In genomic region chr3:80238606-80239005, GRCh38 we compare ENCODE assay signal across 24 cellular contexts.
"Had no signal": no experiment of that assay in that cellular context is flagged by ENCODE, and none has a peak within 500 bp of the region (broad histone marks: within the 10 kb centered on the region; RNA-seq: fewer than 3 reads in every experiment).

No MANE protein-coding gene starts in this region.

- H3K9me3 Mint-ChIP-seq: neural progenitor cell had no signal

- H3K4me3 ChIP-seq: colonic mucosa, esophagus squamous epithelium, gastroesophageal sphincter, neural progenitor cell, pancreas, smooth muscle cell, testis, tibial nerve, upper lobe of right lung had no signal

- ATAC-seq: gastroesophageal sphincter; left cardiac atrium; natural killer cell; pancreas; right cardiac atrium; stimulated activated effector memory CD8-positive, alpha-beta T cell treated with anti-CD3 and anti-CD28 coated beads, Interleukin-12 subunit alpha, Interleukin-12 subunit beta, amount 100 ng/mL, for 72 hours; stimulated activated naive CD8-positive, alpha-beta T cell treated with anti-CD3 and anti-CD28 coated beads, Interleukin-15, Interleukin-2, amounts not matched to agents 100 U/mL and 50 U/mL, for 24 hours; upper lobe of right lung had no signal

- DNase-seq: cerebellar nuclear complex; colonic mucosa; effector CD8-positive, alpha-beta T cell; esophagus squamous epithelium; foreskin fibroblast; glutamatergic neuron; immature natural killer cell; kidney; left cardiac atrium; natural killer cell; nucleus accumbens; pancreas; right cardiac atrium; stimulated activated CD4-positive, alpha-beta T cell treated with anti-CD3 and anti-CD28 coated beads, Interleukin-2, amount 100 ng/mL, for 48 hours; stimulated activated CD8-positive, alpha-beta memory T cell treated with anti-CD3 and anti-CD28 coated beads, Interleukin-4, amount 100 ng/mL, for 48 hours; stimulated activated naive CD8-positive, alpha-beta T cell treated with anti-CD3 and anti-CD28 coated beads, Interleukin-15, Interleukin-2, amounts not matched to agents 100 U/mL and 50 U/mL, for 24 hours; testis; upper lobe of right lung had no signal

- H3K27ac ChIP-seq: colonic mucosa, esophagus squamous epithelium, gastroesophageal sphincter, neural progenitor cell, pancreas, tibial nerve, upper lobe of right lung had no signal

- H3K27ac Mint-ChIP-seq: immature natural killer cell; natural killer cell; neural progenitor cell; progenitor cell of endocrine pancreas; stimulated activated effector memory CD8-positive, alpha-beta T cell treated with anti-CD3 and anti-CD28 coated beads, Interleukin-12 subunit alpha, Interleukin-12 subunit beta, amount 100 ng/mL, for 72 hours had no signal

- H3K4me1 Mint-ChIP-seq: immature natural killer cell; natural killer cell; stimulated activated effector memory CD8-positive, alpha-beta T cell treated with anti-CD3 and anti-CD28 coated beads, Interleukin-12 subunit alpha, Interleukin-12 subunit beta, amount 100 ng/mL, for 72 hours had no signal

- H2AFZ ChIP-seq: neural progenitor cell had no signal

- H3K9me3 ChIP-seq: colonic mucosa, esophagus squamous epithelium, gastroesophageal sphincter, pancreas, testis, tibial nerve, upper lobe of right lung had no signal

- H3K36me3 ChIP-seq: colonic mucosa, esophagus squamous epithelium, gastroesophageal sphincter, neural progenitor cell, pancreas, tibial nerve, upper lobe of right lung had no signal

- H3K36me3 Mint-ChIP-seq: immature natural killer cell; natural killer cell; neural progenitor cell; stimulated activated effector memory CD8-positive, alpha-beta T cell treated with anti-CD3 and anti-CD28 coated beads, Interleukin-12 subunit alpha, Interleukin-12 subunit beta, amount 100 ng/mL, for 72 hours had no signal

- H3K4me2 ChIP-seq: neural progenitor cell, smooth muscle cell had no signal

- H3K4me1 ChIP-seq: colonic mucosa, esophagus squamous epithelium, gastroesophageal sphincter, pancreas, testis, tibial nerve, upper lobe of right lung had no signal

- H3K27me3 ChIP-seq: colonic mucosa, esophagus squamous epithelium, gastroesophageal sphincter, neural progenitor cell, pancreas, testis, tibial nerve, upper lobe of right lung had no signal

- H3K4me3 Mint-ChIP-seq: immature natural killer cell; natural killer cell; neural progenitor cell; stimulated activated effector memory CD8-positive, alpha-beta T cell treated with anti-CD3 and anti-CD28 coated beads, Interleukin-12 subunit alpha, Interleukin-12 subunit beta, amount 100 ng/mL, for 72 hours had no signal

- H3K9ac ChIP-seq: neural progenitor cell had no signal
